11 cellular contexts compared by ENCODE assay signal in the genomic region with DNA sequence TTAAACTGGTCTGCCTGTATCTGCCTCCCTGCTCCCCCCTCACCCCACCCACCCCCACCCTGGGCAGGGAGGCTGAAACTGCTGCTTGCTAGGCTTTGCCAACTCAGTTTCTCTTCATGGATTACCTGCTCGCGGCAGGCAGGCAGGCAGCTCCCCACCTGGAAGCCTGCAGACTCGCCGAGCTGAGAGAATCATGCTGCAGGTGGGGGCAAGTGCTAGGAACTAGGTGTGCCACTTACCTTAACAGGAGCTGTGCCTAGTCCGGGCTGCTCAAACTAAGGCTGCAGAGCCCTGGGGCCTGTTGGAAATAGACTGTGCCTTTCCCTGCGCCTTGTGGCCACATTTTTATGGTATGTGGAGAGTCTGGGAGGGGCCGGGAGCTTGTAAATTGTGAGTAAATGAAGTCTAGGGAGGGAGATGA. TPM values are rescaled to one million over a fixed set of nuclear protein-coding genes. Genes with fewer than 3 reads are reported as not detected.
DNase-seq lines count a peak whose midpoint lies in the region; ATAC-seq and TF ChIP-seq lines count a peak whose summit lies in the region.
"Had no signal": no experiment of that assay in that cellular context is flagged by ENCODE, and none has a peak within 500 bp of the region (broad histone marks: within the 10 kb centered on the region; RNA-seq: fewer than 3 reads in every experiment).

No MANE protein-coding gene starts in this region.

- POLR2A ChIA-PET in activated CD4-positive, alpha-beta T cell treated with anti-CD3 and anti-CD28 coated beads, Interleukin-2, amount 10 ng/mL, durations not matched to agents 7 days and 5 days (lab: Charles Lee) = no interaction called here
- POLR2A ChIA-PET in activated B cell treated with CpG ODN at 0.5 μM for 24 hours (lab: Charles Lee) = interaction anchor here (1.5 kb wide), 1 partner anchor 18 kb away, joined by 3 read pairs; no protein-coding TSS in a partner anchor

- H3K27me3 Mint-ChIP-seq in activated CD4-positive, alpha-beta T cell treated with anti-CD3 and anti-CD28 coated beads, Interleukin-2, amount 10 ng/mL, durations not matched to agents 7 days and 5 days = no peaks in the 10 kb centered on the region
- no peaks in the 10 kb centered on the region for H3K27me3 Mint-ChIP-seq in activated B cell treated with CpG ODN at 0.5 μM for 24 hours

- peaks cover 87% of the 10 kb centered on the region for H3K4me1 Mint-ChIP-seq in activated CD4-positive, alpha-beta T cell treated with anti-CD3 and anti-CD28 coated beads, Interleukin-2, amount 10 ng/mL, durations not matched to agents 7 days and 5 days
- H3K4me1 Mint-ChIP-seq in activated B cell treated with CpG ODN at 0.5 μM for 24 hours = peaks cover 77% of the 10 kb centered on the region

- DNase-seq in activated CD4-positive, alpha-beta T cell treated with anti-CD3 and anti-CD28 coated beads, Interleukin-2, amount 10 ng/mL, durations not matched to agents 7 days and 5 days = no peak
- no peak for DNase-seq in activated CD4-positive, alpha-beta T cell treated with anti-CD3 and anti-CD28 coated beads, Interleukin-2, amount 50 U/mL, for 1 hour
- DNase-seq in activated B cell treated with CpG ODN at 0.5 μM for 24 hours = no peak
- DNase-seq in esophagus squamous epithelium (lab: John Stamatoyannopoulos, UW) = no peak
- no peak for DNase-seq in stomach
- DNase-seq in NCI-H526 (lab: John Stamatoyannopoulos, UW) = no peak
- DNase-seq in A172 (ENCODE audit: low spot score) = no peak
- DNase-seq: HCEC 1CT, NCI-H1048, NCI-H774 had no signal

- TF ChIP-seq EP300 in stomach (IDR thresholded peaks at IDR 0.05) = no peak

- H3K4me3 ChIP-seq in esophagus squamous epithelium (peak overlapping the region in 2 of 4 donors; percentile 3 to 31), stomach (no peak overlapping the region)

- H3K36me3 Mint-ChIP-seq in activated CD4-positive, alpha-beta T cell treated with anti-CD3 and anti-CD28 coated beads, Interleukin-2, amount 10 ng/mL, durations not matched to agents 7 days and 5 days (ENCODE audit: low read depth) = peaks cover 48% of the 10 kb centered on the region
- H3K36me3 Mint-ChIP-seq in activated B cell treated with CpG ODN at 0.5 μM for 24 hours (ENCODE audit: low read depth) = peaks cover 49% of the 10 kb centered on the region

- no peaks in the 10 kb centered on the region for H3K9me3 ChIP-seq in esophagus squamous epithelium
- H3K9me3 ChIP-seq in stomach = no peaks in the 10 kb centered on the region

- TF ChIP-seq POLR2A in esophagus squamous epithelium (IDR thresholded peaks at IDR 0.05) (peak in 1 of 4 donors; percentile 9), stomach (IDR thresholded peaks at IDR 0.05) (no peak)

- H3K27ac Mint-ChIP-seq in activated CD4-positive, alpha-beta T cell treated with anti-CD3 and anti-CD28 coated beads, Interleukin-2, amount 10 ng/mL, durations not matched to agents 7 days and 5 days = peak overlapping the region; percentile 89
- peak overlapping the region; percentile 76 for H3K27ac Mint-ChIP-seq in activated B cell treated with CpG ODN at 0.5 μM for 24 hours

- H3K9me3 Mint-ChIP-seq in activated CD4-positive, alpha-beta T cell treated with anti-CD3 and anti-CD28 coated beads, Interleukin-2, amount 10 ng/mL, durations not matched to agents 7 days and 5 days = no peaks in the 10 kb centered on the region
- no peaks in the 10 kb centered on the region for H3K9me3 Mint-ChIP-seq in activated B cell treated with CpG ODN at 0.5 μM for 24 hours

- H3K4me3 Mint-ChIP-seq in activated CD4-positive, alpha-beta T cell treated with anti-CD3 and anti-CD28 coated beads, Interleukin-2, amount 10 ng/mL, durations not matched to agents 7 days and 5 days = peak overlapping the region; percentile 55
- no peak overlapping the region for H3K4me3 Mint-ChIP-seq in activated B cell treated with CpG ODN at 0.5 μM for 24 hours

- intact Hi-C loops in activated B cell treated with CpG ODN at 0.5 μM for 24 hours (cut with micrococcal nuclease) (no loop called here), esophagus squamous epithelium (cut with DNase I) (no loop called here), stomach (cut with DNase I; ENCODE audit: low total_unique reads) (no loop called here)

- CTCF ChIA-PET in activated CD4-positive, alpha-beta T cell treated with anti-CD3 and anti-CD28 coated beads, Interleukin-2, amount 10 ng/mL, durations not matched to agents 7 days and 5 days (lab: Charles Lee) = interaction anchor here (1.0 to 2.3 kb wide), 4 partner anchors 10 to 48 kb away, joined by 3 to 7 read pairs (median 4); a partner anchor contains a TSS
- CTCF ChIA-PET in activated B cell treated with CpG ODN at 0.5 μM for 24 hours (lab: Charles Lee) = no interaction called here

- H3K27ac ChIP-seq in esophagus squamous epithelium (peak overlapping the region; percentile 62 to 90 (median 83)), stomach (peak overlapping the region; percentile 33 to 69 (median 60))

- no peaks in the 10 kb centered on the region for H3K27me3 ChIP-seq in esophagus squamous epithelium
- no peaks in the 10 kb centered on the region for H3K27me3 ChIP-seq in stomach

- no peaks in the 10 kb centered on the region for H3K36me3 ChIP-seq in esophagus squamous epithelium
- no peaks in the 10 kb centered on the region for H3K36me3 ChIP-seq in stomach

- 51 to 55% methylated on average over 3 to 4 of the region's 7 CpGs for WGBS in esophagus squamous epithelium, 2 donors
- WGBS in stomach, 5 donors = 30 to 60% (median 44%) methylated on average over 3 to 7 of the region's 7 CpGs

- ATAC-seq in activated B cell treated with CpG ODN at 0.5 μM for 24 hours (ENCODE audit: low read depth) (no peak), GM19397 (IDR thresholded peaks at IDR 0.05; ENCODE audit: unreplicated experiment) (no peak)

- peaks cover 75 to 95% (median 85%) of the 10 kb centered on the region in 3 donors for H3K4me1 ChIP-seq in esophagus squamous epithelium
- peaks cover 87 to 100% (median 97%) of the 10 kb centered on the region in 4 donors for H3K4me1 ChIP-seq in stomach

- TF ChIP-seq CTCF in activated B cell treated with CpG ODN at 0.5 μM for 24 hours (IDR thresholded peaks at IDR 0.05) = no peak
- peak in 1 of 6 experiments; percentile 15 for TF ChIP-seq CTCF in esophagus squamous epithelium (IDR thresholded peaks at IDR 0.05)
- TF ChIP-seq CTCF in stomach (IDR thresholded peaks at IDR 0.05) = no peak

RNA-seq across cellular contexts. Expression of a gene that starts 30.3 kb away (rescaled TPM):
- 10 to 100 TPM; 68.3 to 69.2 TPM for total RNA-seq in activated CD4-positive, alpha-beta T cell treated with anti-CD3 and anti-CD28 coated beads, Interleukin-2, amount 10 ng/mL, durations not matched to agents 7 days and 5 days
- total RNA-seq in activated B cell treated with CpG ODN at 0.5 μM for 24 hours (39.2 and 41.5 TPM in 2 replicates), esophagus squamous epithelium (10 to 100 TPM; 47.0 to 91.0 (median 62.2) TPM), stomach (100 to 1,000 TPM in 1 of 5 donors, 10 to 100 TPM in 4; 13.8 to 128 (median 34.8) TPM)
- 10 to 100 TPM in 2 of 3 donors, 1 to 10 TPM in 1; 8.8 to 18.2 (median 13.9) TPM for polyA plus RNA-seq in stomach
- total RNA-seq in A172 (2014; rRNA removed; shearing (Covaris generic)) = 14.8 TPM in 2 replicates

RNA-seq across cellular contexts. Expression of a gene that starts 47.8 kb away (rescaled TPM):
- under 1 TPM; 0.12 to 0.40 TPM for total RNA-seq in activated CD4-positive, alpha-beta T cell treated with anti-CD3 and anti-CD28 coated beads, Interleukin-2, amount 10 ng/mL, durations not matched to agents 7 days and 5 days
- total RNA-seq in activated B cell treated with CpG ODN at 0.5 μM for 24 hours (not detected in 2 replicates), esophagus squamous epithelium (under 1 TPM in 3 of 4 donors, not detected in 1; 0.19 to 0.49 (median 0.22) TPM), stomach (1 to 10 TPM in 1 of 5 donors, under 1 TPM in 1, not detected in 3; 0.58 to 1.1 TPM)
- polyA plus RNA-seq in stomach = 1 to 10 TPM in 1 of 3 donors, under 1 TPM in 2; 0.35 to 1.6 (median 0.92) TPM
- 0.05 and 0.14 TPM in 2 replicates for total RNA-seq in A172 (2014; rRNA removed; shearing (Covaris generic))

RNA-seq across cellular contexts. Expression of a gene that starts 55.9 kb away (rescaled TPM):
- total RNA-seq in activated CD4-positive, alpha-beta T cell treated with anti-CD3 and anti-CD28 coated beads, Interleukin-2, amount 10 ng/mL, durations not matched to agents 7 days and 5 days = 10 to 100 TPM; 38.4 to 40.7 TPM
- total RNA-seq in activated B cell treated with CpG ODN at 0.5 μM for 24 hours (18.7 and 20.8 TPM in 2 replicates), esophagus squamous epithelium (1 to 10 TPM; 3.4 to 8.8 (median 6.1) TPM), stomach (10 to 100 TPM in 1 of 5 donors, 1 to 10 TPM in 3, under 1 TPM in 1; 0.45 to 13.6 (median 5.7) TPM)
- polyA plus RNA-seq in stomach = 10 to 100 TPM in 1 of 3 donors, 1 to 10 TPM in 2; 4.6 to 12.1 (median 5.8) TPM
- 23.0 and 40.1 TPM in 2 replicates for total RNA-seq in A172 (2014; rRNA removed; shearing (Covaris generic))
